In genomic region chr4:62470020-62470419, GRCh38 we compare ENCODE assay signal across 11 cellular contexts.
"Had no signal": no experiment of that assay in that cellular context is flagged by ENCODE, and none has a peak within 500 bp of the region (broad histone marks: within the 10 kb centered on the region; RNA-seq: fewer than 3 reads in every experiment).

No MANE protein-coding gene starts in this region.

- H3K36me3 ChIP-seq: HAP-1 had no signal

- H3K9ac ChIP-seq: GM23248 had no signal

- FAIRE-seq: H1, H54 had no signal

- H3K4me2 ChIP-seq: GM23338 had no signal

- H3K4me1 ChIP-seq: HAP-1 had no signal

- ATAC-seq: GM23338, HCT116 had no signal

- H3K27ac ChIP-seq: GM23248 had no signal

- H2AFZ ChIP-seq: GM23248, GM23338 had no signal

- H3K4me3 ChIP-seq: GM23248, GM23338, HAP-1 had no signal

- H3K9me3 ChIP-seq: HAP-1 had no signal

- DNase-seq: GM23248, GOT3, H7, H9, HCEC 1CT, HFFc6 had no signal
